ENCODE assay signal across 18 cellular contexts in genomic region chr1:28161770-28162550, GRCh38. TPM values are rescaled to one million over a fixed set of nuclear protein-coding genes. Genes with fewer than 3 reads are reported as not detected.
DNase-seq lines count a peak whose midpoint lies in the region; ATAC-seq and TF ChIP-seq lines count a peak whose summit lies in the region.
"Had no signal": no experiment of that assay in that cellular context is flagged by ENCODE, and none has a peak within 500 bp of the region (broad histone marks: within the 10 kb centered on the region; RNA-seq: fewer than 3 reads in every experiment).

No MANE protein-coding gene starts in this region.

- no peaks in the 10 kb centered on the region for H3K79me1 ChIP-seq in trophoblast cell (ENCODE audit: low read length)

- H3K79me2 ChIP-seq in trophoblast cell (ENCODE audit: control insufficient read depth, insufficient read depth, low read length, poor library complexity) = no peaks in the 10 kb centered on the region

- H4K8ac ChIP-seq in trophoblast cell (ENCODE audit: low read depth, low read length) = no peak overlapping the region

- peak overlapping the region; percentile 42 for H3K9ac ChIP-seq in trophoblast cell (ENCODE audit: low read length)
- H3K9ac ChIP-seq: GM23248 had no signal

- H3K27me3 ChIP-seq in trophoblast cell (ENCODE audit: insufficient read depth, low read length) (no peaks in the 10 kb centered on the region), ascending aorta (no peaks in the 10 kb centered on the region)
- H3K27me3 ChIP-seq: MG63 had no signal

- H3K4me2 ChIP-seq in trophoblast cell (ENCODE audit: low read length) = no peak overlapping the region

- intact Hi-C loops in ascending aorta (cut with DNase I) = no loop called here

- no peak overlapping the region for H2AK5ac ChIP-seq in trophoblast cell (ENCODE audit: low read length)

- H2BK120ac ChIP-seq in trophoblast cell (ENCODE audit: insufficient read depth, low read length, poor library complexity) = no peak overlapping the region

- no peak overlapping the region for H2AFZ ChIP-seq in trophoblast cell (ENCODE audit: insufficient read depth, low read length, poor library complexity)
- H2AFZ ChIP-seq: GM23248 had no signal

- no peak overlapping the region for H4K12ac ChIP-seq in trophoblast cell (ENCODE audit: low read depth, low read length)

- TF ChIP-seq CTCF in epithelial cell of esophagus (IDR thresholded peaks at IDR 0.05; ENCODE audit: insufficient read depth, low read depth, low read length, missing control alignments) (no peak), ascending aorta (IDR thresholded peaks at IDR 0.05) (no peak)

- H2BK5ac ChIP-seq in trophoblast cell (ENCODE audit: low read depth, low read length, poor library complexity) = no peak overlapping the region

- DNase-seq in DMS53 treated with DMSO at 0.1 percent for 48 hours (lab: John Stamatoyannopoulos, UW; ENCODE audit: unreplicated experiment) (peak; percentile 3), MV-4-11 (lab: John Stamatoyannopoulos, UW) (peak; percentile 34), epithelial cell of esophagus (ENCODE audit: low read depth) (peak; percentile 18), trophoblast cell (no peak), ascending aorta (ENCODE audit: low spot score in 2 of 2) (no peak), SIG-M5 treated with dmso at 0.1 percent for 504 hours (lab: John Stamatoyannopoulos, UW; ENCODE audit: unreplicated experiment) (no peak)
- DNase-seq: activated CD4-positive, alpha-beta T cell treated with anti-CD3 and anti-CD28 coated beads for 4 hours; activated gamma-delta T cell treated with Interleukin-2 at 50 U/mL for 16 hours; endodermal cell; GM23248; kidney; MG63; NCI-H2029; NCI-H69; nucleus accumbens; PC-3; stimulated activated naive CD8-positive, alpha-beta T cell treated with anti-CD3 and anti-CD28 coated beads, Interleukin-15, amount 100 ng/mL, for 72 hours had no signal

- H3K18ac ChIP-seq in trophoblast cell (ENCODE audit: low read length) = no peak overlapping the region

- no peak overlapping the region for H3K4ac ChIP-seq in trophoblast cell (ENCODE audit: low read depth, low read length)

- H3K23ac ChIP-seq in trophoblast cell (ENCODE audit: low read length) = no peak overlapping the region

- no peak overlapping the region for H2BK12ac ChIP-seq in trophoblast cell (ENCODE audit: low read length)

- H3K36me3 ChIP-seq in trophoblast cell (ENCODE audit: control insufficient read depth in 1 of 2, insufficient read depth in 2 of 2, low read length in 2 of 2) (no peaks in the 10 kb centered on the region), ascending aorta (no peaks in the 10 kb centered on the region)
- H3K36me3 ChIP-seq: MG63 had no signal

- ATAC-seq in HG02973 (IDR thresholded peaks at IDR 0.05; ENCODE audit: unreplicated experiment) = no peak
- ATAC-seq: stimulated activated naive CD8-positive, alpha-beta T cell treated with anti-CD3 and anti-CD28 coated beads, Interleukin-15, amount 100 ng/mL, for 72 hours had no signal

- no peak overlapping the region for H3K4me3 ChIP-seq in epithelial cell of esophagus (ENCODE audit: low read length)
- H3K4me3 ChIP-seq in trophoblast cell (ENCODE audit: low read depth, low read length) = no peak overlapping the region
- no peak overlapping the region for H3K4me3 ChIP-seq in ascending aorta
- H3K4me3 ChIP-seq: GM23248, MG63 had no signal

- no peak overlapping the region for H3K14ac ChIP-seq in trophoblast cell (ENCODE audit: low read length)

- no peak overlapping the region for H4K91ac ChIP-seq in trophoblast cell (ENCODE audit: low read depth, low read length)

- no CpG with 5 or more reads among the region's 10 CpGs for WGBS in trophoblast cell (ENCODE audit: extremely low coverage, insufficient coverage, insufficient read length)

- H3K9me3 ChIP-seq in trophoblast cell (ENCODE audit: insufficient read depth, low read depth, low read length) (peaks cover 1% of the 10 kb centered on the region), ascending aorta (peaks cover 0 to 4% of the 10 kb centered on the region in 2 donors)
- H3K9me3 ChIP-seq: MG63 had no signal

- H3K4me1 ChIP-seq in trophoblast cell (ENCODE audit: control insufficient read depth in 1 of 2, insufficient read depth in 2 of 2, low read length in 2 of 2) (peaks cover 5 to 8% of the 10 kb centered on the region in 2 experiments), ascending aorta (no peaks in the 10 kb centered on the region)

- H3K27ac ChIP-seq in trophoblast cell (ENCODE audit: low read depth, low read length) = no peak overlapping the region
- H3K27ac ChIP-seq in ascending aorta = peak overlapping the region in 1 of 2 donors; percentile 11

RNA-seq across cellular contexts. Expression of gene PTAFR, which starts 14.5 kb away (rescaled TPM):
- 0.08 and 0.11 TPM in 2 replicates for polyA plus RNA-seq in trophoblast cell (2013)
- total RNA-seq in ascending aorta = 13.1 TPM
- total RNA-seq: GM23248 had no signal
- polyA plus RNA-seq: GM23248 had no signal

Comparison
In these comparisons a context has a peak if more than half of its experiments do, and no peak if none do; other contexts are left out.
1. DNase-seq: peak in DMS53 treated with DMSO at 0.1 percent for 48 hours (single experiment), MV-4-11 (single experiment) and epithelial cell of esophagus (single experiment); none in trophoblast cell (0 of 2), ascending aorta (0 of 2) and SIG-M5 treated with dmso at 0.1 percent for 504 hours (single experiment).